ENCODE assay signal across 14 cellular contexts in the genomic region with DNA sequence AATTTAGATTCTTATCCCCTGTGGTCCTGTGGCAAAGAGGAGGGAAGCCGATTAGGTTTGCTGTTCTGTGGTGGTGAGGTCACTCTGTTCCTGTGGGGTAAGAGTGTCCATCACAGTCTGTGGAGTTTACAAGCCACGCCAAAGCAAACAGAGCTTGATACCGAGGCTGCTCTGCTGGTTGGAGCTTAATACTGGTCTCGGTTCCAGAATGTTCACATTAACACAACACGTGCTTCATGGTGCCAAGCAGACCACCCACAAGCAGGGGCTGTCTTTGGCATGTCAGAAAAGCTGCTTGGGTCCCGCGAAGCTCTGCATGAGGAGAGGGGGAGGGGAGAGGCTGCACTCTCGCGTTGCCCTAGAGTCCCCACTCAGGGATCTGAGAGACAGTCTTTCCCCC. TPM values are rescaled to one million over a fixed set of nuclear protein-coding genes. Genes with fewer than 3 reads are reported as not detected.
DNase-seq lines count a peak whose midpoint lies in the region; ATAC-seq and TF ChIP-seq lines count a peak whose summit lies in the region.
"Had no signal": no experiment of that assay in that cellular context is flagged by ENCODE, and none has a peak within 500 bp of the region (broad histone marks: within the 10 kb centered on the region; RNA-seq: fewer than 3 reads in every experiment).

No MANE protein-coding gene starts in this region.

- ATAC-seq in HG02763 (IDR thresholded peaks at IDR 0.05; ENCODE audit: unreplicated experiment) = no peak

- DNase-seq in NCI-H748 (lab: John Stamatoyannopoulos, UW; ENCODE audit: unreplicated experiment) (peak; percentile 9), NCI-H748 treated with DMSO at 0.1 percent for 48 hours (lab: John Stamatoyannopoulos, UW) (no peak), HuH-7 (ENCODE audit: low spot score) (peak; percentile 56), brain microvascular endothelial cell (peak; percentile 34), NCI-H774 (lab: John Stamatoyannopoulos, UW) (no peak), GM10248 (ENCODE audit: extremely low spot score) (no peak)
- DNase-seq: 8988T; caudate nucleus; CD4-positive, alpha-beta memory T cell; NCI-H2029; stimulated activated CD4-positive, alpha-beta T cell treated with anti-CD3 and anti-CD28 coated beads, Interleukin-4, amount 100 ng/mL, for 24 hours; uterus had no signal

- TF ChIP-seq CTCF in brain microvascular endothelial cell (IDR thresholded peaks at IDR 0.05; ENCODE audit: low read depth, low read length, missing control alignments) (no peak), GM10248 (IDR thresholded peaks at IDR 0.05; ENCODE audit: control extremely low read depth, extremely low read depth, low read depth, missing control alignments) (no peak)

- in situ Hi-C loops in brain microvascular endothelial cell (cut with HindIII; ENCODE audit: low pct_ligation_motif_present, low sequenced_read_pairs) = no loop called here

- H3K9me3 ChIP-seq in mesodermal cell (ENCODE audit: control insufficient read depth, low read length) = no peaks in the 10 kb centered on the region
- H3K9me3 ChIP-seq: uterus had no signal

- H3K27me3 ChIP-seq in brain microvascular endothelial cell (replicated peaks) = no peaks in the 10 kb centered on the region
- H3K27me3 ChIP-seq: uterus had no signal

- peaks cover 10% of the 10 kb centered on the region for H3K4me1 ChIP-seq in mesodermal cell (ENCODE audit: control insufficient read depth, insufficient read depth, low read length, poor library complexity, severe bottlenecking)
- H3K4me1 ChIP-seq: uterus had no signal

- H3K36me3 ChIP-seq in brain microvascular endothelial cell (replicated peaks) = peaks cover 62% of the 10 kb centered on the region
- peaks cover 84% of the 10 kb centered on the region for H3K36me3 ChIP-seq in mesodermal cell (ENCODE audit: control insufficient read depth, insufficient read depth, low read length)
- H3K36me3 ChIP-seq: uterus had no signal

- POLR2A ChIA-PET in GM10248 (lab: Yijun Ruan, JAX) = no interaction called here

- H3K4me3 ChIP-seq in brain microvascular endothelial cell (ENCODE audit: low read depth, low read length) = no peak overlapping the region
- H3K4me3 ChIP-seq in mesodermal cell (ENCODE audit: extremely low read depth, insufficient read depth, low read length, poor library complexity, severe bottlenecking) = no peak overlapping the region
- H3K4me3 ChIP-seq: uterus had no signal

- no peak overlapping the region for H3K27ac ChIP-seq in brain microvascular endothelial cell
- peak overlapping the region; percentile 18 for H3K27ac ChIP-seq in mesodermal cell (ENCODE audit: low read depth, low read length, severe bottlenecking)
- H3K27ac ChIP-seq: uterus had no signal

- 76 to 91% methylated on average over 5 to 9 of the region's 9 CpGs for WGBS in mesodermal cell (ENCODE audit: insufficient coverage in 2 of 2), 2 experiments

- CTCF ChIA-PET in GM10248 (lab: Yijun Ruan, JAX) = interaction anchor here (1.0 to 1.7 kb wide), 3 partner anchors 9 to 20 kb away, joined by 4 read pairs; no protein-coding TSS in a partner anchor

RNA-seq across cellular contexts. Expression of a gene that starts 47.5 kb away (rescaled TPM):
- 126 TPM for polyA plus RNA-seq in mesodermal cell (2013, experiment 1 of 2)
- 132 TPM for polyA plus RNA-seq in mesodermal cell (2013, experiment 2 of 2)

Comparison
In these comparisons a context has a peak if more than half of its experiments do, and no peak if none do; other contexts are left out.
1. DNase-seq: peak in NCI-H748 (single experiment), HuH-7 (single experiment) and brain microvascular endothelial cell (single experiment); none in NCI-H748 treated with DMSO at 0.1 percent for 48 hours (single experiment), NCI-H774 (single experiment) and GM10248 (single experiment).